8 cellular contexts compared by ENCODE assay signal in genomic region chr18:57801379-57802165, GRCh38. TPM values are rescaled to one million over a fixed set of nuclear protein-coding genes. Genes with fewer than 3 reads are reported as not detected.
DNase-seq lines count a peak whose midpoint lies in the region; ATAC-seq and TF ChIP-seq lines count a peak whose summit lies in the region.

No MANE protein-coding gene starts in this region.

- TF ChIP-seq POLR2A in testis (IDR thresholded peaks at IDR 0.05), result no peak

- WGBS in testis, 2 donors, result 26 to 37% methylated on average over 35 to 39 of the region's 39 CpGs

- H3K9me3 Mint-ChIP-seq in activated T-cell treated with anti-CD3 and anti-CD28 coated beads, Interleukin-2, amount 50 U/mL, for 24 hours, result no peaks in the 10 kb centered on the region

- ATAC-seq in GM19455 (IDR thresholded peaks at IDR 0.05; ENCODE audit: unreplicated experiment), result no peak

- peaks cover 75% of the 10 kb centered on the region for H3K27me3 Mint-ChIP-seq in activated T-cell treated with anti-CD3 and anti-CD28 coated beads, Interleukin-2, amount 50 U/mL, for 24 hours

- H3K4me3 ChIP-seq in adipocyte (ENCODE audit: low read length) (peak overlapping the region; percentile 95), kidney epithelial cell (ENCODE audit: low read depth, low read length) (peak overlapping the region; percentile 78), testis (peak overlapping the region; percentile 53 to 59)

- H3K27ac Mint-ChIP-seq in activated T-cell treated with anti-CD3 and anti-CD28 coated beads, Interleukin-2, amount 50 U/mL, for 24 hours, result no peak overlapping the region

- peaks cover 30% of the 10 kb centered on the region for H3K4me1 ChIP-seq in adipocyte (ENCODE audit: control insufficient read depth, insufficient read depth, low read length)
- peaks cover 13% of the 10 kb centered on the region for H3K4me1 ChIP-seq in testis

- peaks cover 14% of the 10 kb centered on the region for H3K4me1 Mint-ChIP-seq in activated T-cell treated with anti-CD3 and anti-CD28 coated beads, Interleukin-2, amount 50 U/mL, for 24 hours (ENCODE audit: low read depth)

- H3K36me3 Mint-ChIP-seq in activated T-cell treated with anti-CD3 and anti-CD28 coated beads, Interleukin-2, amount 50 U/mL, for 24 hours (ENCODE audit: low read depth), result no peaks in the 10 kb centered on the region

- H3K9me3 ChIP-seq in adipocyte (ENCODE audit: control insufficient read depth, low read length) (no peaks in the 10 kb centered on the region), testis (no peaks in the 10 kb centered on the region)

- peak overlapping the region; percentile 70 for H3K4me3 Mint-ChIP-seq in activated T-cell treated with anti-CD3 and anti-CD28 coated beads, Interleukin-2, amount 50 U/mL, for 24 hours

- DNase-seq in activated T-cell treated with anti-CD3 and anti-CD28 coated beads, Interleukin-2, amount 50 U/mL, for 24 hours, result no peak
- DNase-seq in activated T-cell treated with anti-CD3 and anti-CD28 coated beads, Interleukin-2, amount 50 U/mL, for 1 hour, result no peak
- peak; percentile 50 for DNase-seq in adipocyte (ENCODE audit: low read depth)
- DNase-seq in kidney epithelial cell (ENCODE audit: low read depth), result no peak
- DNase-seq in testis, result no peak
- DNase-seq in A172 (ENCODE audit: low spot score), result no peak
- no peak for DNase-seq in UCSD-AML1 (lab: John Stamatoyannopoulos, UW; ENCODE audit: unreplicated experiment)

- H3K27me3 ChIP-seq in adipocyte (replicated peaks; ENCODE audit: control insufficient read depth, insufficient read depth, low read length), result no peaks in the 10 kb centered on the region
- H3K27me3 ChIP-seq in kidney epithelial cell (ENCODE audit: control insufficient read depth, insufficient read depth, low read length), result no peaks in the 10 kb centered on the region
- H3K27me3 ChIP-seq in testis, result no peaks in the 10 kb centered on the region

- intact Hi-C loops in testis (cut with DNase I; ENCODE audit: low total_unique reads), result no loop called here

- peak overlapping the region in 1 of 2 donors; percentile 41 for H3K27ac ChIP-seq in testis

- TF ChIP-seq CTCF in kidney epithelial cell (IDR thresholded peaks at IDR 0.05; ENCODE audit: insufficient read depth, low read length, poor library complexity, severe bottlenecking), result no peak
- TF ChIP-seq CTCF in testis (IDR thresholded peaks at IDR 0.05), result no peak

- H3K36me3 ChIP-seq in adipocyte (ENCODE audit: control insufficient read depth, insufficient read depth, low read length, severe bottlenecking) (no peaks in the 10 kb centered on the region), kidney epithelial cell (ENCODE audit: control insufficient read depth, insufficient read depth, low read length) (no peaks in the 10 kb centered on the region), testis (ENCODE audit: low read depth, missing control alignments) (no peaks in the 10 kb centered on the region)

- H3K9ac ChIP-seq in adipocyte (ENCODE audit: low read length), result peak overlapping the region; percentile 88

RNA-seq across cellular contexts. Expression of gene ATP8B1, which starts 1.5 kb away (rescaled TPM):
- total RNA-seq in kidney epithelial cell, result 13.1 and 14.7 TPM in 2 replicates
- total RNA-seq in testis, result 1 to 10 TPM; 1.6 to 1.7 TPM
- 3.0 TPM for polyA plus RNA-seq in testis (ENCODE audit: insufficient read depth, low read depth, low replicate concordance)
- total RNA-seq in A172 (2014; rRNA removed; shearing (Covaris generic)), result 38.2 and 38.8 TPM in 2 replicates
